1 cellular context compared by ENCODE assay signal in genomic region chr1:178908358-178908757, GRCh38.
TF ChIP-seq lines count a peak whose summit lies in the region.

No MANE protein-coding gene starts in this region.

TF ChIP-seq in SK-N-SH treated with all-trans-retinoic acid at 6 μM for 48 hours, 23 proteins besides CTCF, POLR2A, EP300 and RAD21 (continued from another document):
- TF ChIP-seq TSHZ2 (CRISPR knock-in tag; IDR thresholded peaks at IDR 0.05) (no peak), ARNTL (CRISPR knock-in tag; IDR thresholded peaks at IDR 0.05; ENCODE audit: borderline replicate concordance, low read depth) (no peak), CSRNP3 (CRISPR knock-in tag; IDR thresholded peaks at IDR 0.05) (no peak), ZNF565 (CRISPR knock-in tag; conservative IDR thresholded peaks at IDR 0.05; ENCODE audit: low read depth) (no peak), ZC3H10 (CRISPR knock-in tag; IDR thresholded peaks at IDR 0.05) (no peak), RARB (CRISPR knock-in tag; IDR thresholded peaks at IDR 0.05) (no peak), ZFP3 (CRISPR knock-in tag; IDR thresholded peaks at IDR 0.05) (no peak), SNAI2 (CRISPR knock-in tag; IDR thresholded peaks at IDR 0.05) (no peak), PATZ1 (CRISPR knock-in tag; IDR thresholded peaks at IDR 0.05; ENCODE audit: borderline replicate concordance) (no peak)
